10 cellular contexts compared by ENCODE assay signal in genomic region chr5:74889523-74890105, GRCh38. TPM values are rescaled to one million over a fixed set of nuclear protein-coding genes. Genes with fewer than 3 reads are reported as not detected.
DNase-seq lines count a peak whose midpoint lies in the region; ATAC-seq and TF ChIP-seq lines count a peak whose summit lies in the region.
"Had no signal": no experiment of that assay in that cellular context is flagged by ENCODE, and none has a peak within 500 bp of the region (broad histone marks: within the 10 kb centered on the region; RNA-seq: fewer than 3 reads in every experiment).

No MANE protein-coding gene starts in this region.

- no peaks in the 10 kb centered on the region for H3K27me3 ChIP-seq in mammary epithelial cell (ENCODE audit: insufficient read depth, low read length)

- ATAC-seq in GM18517 (IDR thresholded peaks at IDR 0.05; ENCODE audit: unreplicated experiment) = peak; percentile 96
- peak; percentile 97 for ATAC-seq in GM21529 (IDR thresholded peaks at IDR 0.05; ENCODE audit: unreplicated experiment)
- ATAC-seq in HG03342 (IDR thresholded peaks at IDR 0.05; ENCODE audit: unreplicated experiment) = peak; percentile 81
- peak; percentile 48 to 75 (median 69) for ATAC-seq in natural killer cell

- dilution Hi-C loops in mammary epithelial cell (cut with HindIII; ENCODE audit: low sequenced_read_pairs) = loop anchor here (25.0 kb wide), 1 partner anchor 977 kb away; no protein-coding TSS in a partner anchor

- no peak overlapping the region for H3K9ac ChIP-seq in mammary epithelial cell (ENCODE audit: insufficient read depth, low read length)

- DNase-seq in natural killer cell (no peak), mammary epithelial cell (no peak), NCI-H446 treated with DMSO at 0.1 percent for 48 hours (lab: John Stamatoyannopoulos, UW) (no peak), NCI-H1436 (lab: John Stamatoyannopoulos, UW) (no peak), NCI-H2196 treated with DMSO at 0.1 percent for 48 hours (lab: John Stamatoyannopoulos, UW; ENCODE audit: unreplicated experiment) (no peak)

- H4K20me1 ChIP-seq in mammary epithelial cell (ENCODE audit: insufficient read depth, low read length) = no peaks in the 10 kb centered on the region

- no TSS peak for BruUV-seq in mammary epithelial cell (replicated peaks; lab: Mats Ljungman, UMichigan)

- no peaks in the 10 kb centered on the region for H3K79me2 ChIP-seq in mammary epithelial cell (ENCODE audit: insufficient read depth, low read length)

- no peak overlapping the region for H3K27ac ChIP-seq in mammary epithelial cell (ENCODE audit: insufficient read depth, low read depth, low read length)

- no peaks in the 10 kb centered on the region for H3K36me3 Mint-ChIP-seq in natural killer cell

- H3K36me3 ChIP-seq in mammary epithelial cell (ENCODE audit: insufficient read depth, low read length) = no peaks in the 10 kb centered on the region

- H3K4me3 ChIP-seq in mammary epithelial cell (replicated peaks in 1 of 3; ENCODE audit: insufficient read depth in 1 of 3, low read depth in 2 of 3, low read length in 3 of 3) = no peak overlapping the region
- H3K4me3 ChIP-seq: smooth muscle cell had no signal

- no peaks in the 10 kb centered on the region for H3K9me3 ChIP-seq in mammary epithelial cell (replicated peaks; ENCODE audit: insufficient read depth, low read length)

- intact Hi-C loops in natural killer cell (cut with micrococcal nuclease) = no loop called here
- intact Hi-C loops in mammary epithelial cell (cut with micrococcal nuclease) = no loop called here

- H2AFZ ChIP-seq in mammary epithelial cell (ENCODE audit: low read depth, low read length) = no peak overlapping the region

- peaks cover under 1 to 3% of the 10 kb centered on the region in 2 donors for H3K9me3 Mint-ChIP-seq in natural killer cell
- H3K9me3 Mint-ChIP-seq: T-helper 2 cell treated with Interferon-gamma antibody and Interleukin-4, amounts not matched to agents 5 μg/mL and 100 μg/mL, for 36 hours had no signal

- peaks cover 45 to 53% of the 10 kb centered on the region in 2 donors for H3K4me1 Mint-ChIP-seq in natural killer cell

- no peak overlapping the region for H3K4me2 ChIP-seq in mammary epithelial cell (ENCODE audit: insufficient read depth, low read depth, low read length)
- H3K4me2 ChIP-seq: smooth muscle cell had no signal

- in situ Hi-C loops in mammary epithelial cell (cut with MboI; ENCODE audit: low sequenced_read_pairs in 2 of 2) = no loop called here

- TF ChIP-seq CTCF in natural killer cell (IDR thresholded peaks at IDR 0.05) (no peak), mammary epithelial cell (conservative IDR thresholded peaks at IDR 0.05 in 1 of 2, IDR thresholded peaks at IDR 0.05 in 1 of 2; ENCODE audit: extremely low read depth in 1 of 2, insufficient read depth in 1 of 2, low read depth in 1 of 2, low read length in 2 of 2) (no peak)

- WGBS in mammary epithelial cell (ENCODE audit: low coverage, missing lambda C conversion rate) = 100% methylated on average over 2 of the region's 2 CpGs

- no peaks in the 10 kb centered on the region for H3K4me1 ChIP-seq in mammary epithelial cell (ENCODE audit: insufficient read depth, low read length)

- CTCF ChIA-PET in mammary epithelial cell (lab: Charles Lee; ENCODE audit: low non-redundant PET) = no interaction called here

- peak overlapping the region; percentile 76 for H3K4me3 Mint-ChIP-seq in natural killer cell
- H3K4me3 Mint-ChIP-seq: T-helper 2 cell treated with Interferon-gamma antibody and Interleukin-4, amounts not matched to agents 5 μg/mL and 100 μg/mL, for 36 hours had no signal

- H3K27ac Mint-ChIP-seq in natural killer cell = peak overlapping the region; percentile 78 to 90
- H3K27ac Mint-ChIP-seq: T-helper 2 cell treated with Interferon-gamma antibody and Interleukin-4, amounts not matched to agents 5 μg/mL and 100 μg/mL, for 36 hours had no signal

- H3K27me3 Mint-ChIP-seq in natural killer cell (ENCODE audit: low read depth in 2 of 2) = no peaks in the 10 kb centered on the region

RNA-seq across cellular contexts. Expression of gene FAM169A, which starts 23.4 kb away (rescaled TPM):
- total RNA-seq in natural killer cell (10 to 100 TPM; 28.0 to 32.6 (median 28.6) TPM), mammary epithelial cell (10 to 100 TPM; 24.5 to 25.5 TPM)
- 7.0 TPM for polyA plus RNA-seq in mammary epithelial cell
- 7.2 TPM for polyA minus RNA-seq in mammary epithelial cell
